Comparison of ENCODE assay signal across 16 cellular contexts in genomic region chr6:33697845-33698244, GRCh38. TPM values are rescaled to one million over a fixed set of nuclear protein-coding genes. Genes with fewer than 3 reads are reported as not detected.
DNase-seq lines count a peak whose midpoint lies in the region; ATAC-seq and TF ChIP-seq lines count a peak whose summit lies in the region.
"Had no signal": no experiment of that assay in that cellular context is flagged by ENCODE, and none has a peak within 500 bp of the region (broad histone marks: within the 10 kb centered on the region; RNA-seq: fewer than 3 reads in every experiment).

No MANE protein-coding gene starts in this region.

- H3K4me3 Mint-ChIP-seq in T-helper 2 cell treated with Interferon-gamma antibody and Interleukin-4, amounts not matched to agents 5 μg/mL and 100 μg/mL, for 36 hours = no peak overlapping the region
- H3K4me3 Mint-ChIP-seq in Caco-2 (ENCODE audit: unreplicated experiment) (no peak overlapping the region), memory B cell (peak overlapping the region; percentile 29)
- no peak overlapping the region for H3K4me3 Mint-ChIP-seq in activated T-helper 1 cell treated with anti-CD3 and anti-CD28 coated beads, Interleukin-12 subunit alpha, Interleukin-12 subunit beta, Interleukin-2, Interleukin-4 antibody, amounts not matched to agents 30 ng/mL and 10 ng/mL and 1 ng/mL, durations not matched to agents 14 hours and 24 hours and 36 hours

- H3K4me3 ChIP-seq in Caco-2 (ENCODE audit: low read depth, low read length) (no peak overlapping the region), MG63 (no peak overlapping the region)
- H3K4me3 ChIP-seq: esophagus muscularis mucosa, thoracic aorta had no signal

- H3K9me3 ChIP-seq in Caco-2 = no peaks in the 10 kb centered on the region
- no peaks in the 10 kb centered on the region for H3K9me3 ChIP-seq in MG63
- H3K9me3 ChIP-seq: esophagus muscularis mucosa, neutrophil, SK-N-SH, thoracic aorta had no signal

- peaks cover 45% of the 10 kb centered on the region for H3K36me3 Mint-ChIP-seq in T-helper 2 cell treated with Interferon-gamma antibody and Interleukin-4, amounts not matched to agents 5 μg/mL and 100 μg/mL, for 36 hours (ENCODE audit: low read depth)
- peaks cover 70% of the 10 kb centered on the region for H3K36me3 Mint-ChIP-seq in Caco-2 (ENCODE audit: insufficient read depth, unreplicated experiment)
- peaks cover 31% of the 10 kb centered on the region for H3K36me3 Mint-ChIP-seq in activated T-helper 1 cell treated with anti-CD3 and anti-CD28 coated beads, Interleukin-12 subunit alpha, Interleukin-12 subunit beta, Interleukin-2, Interleukin-4 antibody, amounts not matched to agents 30 ng/mL and 10 ng/mL and 1 ng/mL, durations not matched to agents 14 hours and 24 hours and 36 hours (ENCODE audit: low read depth)
- no peaks in the 10 kb centered on the region for H3K36me3 Mint-ChIP-seq in memory B cell

- no peaks in the 10 kb centered on the region for H3K27me3 Mint-ChIP-seq in T-helper 2 cell treated with Interferon-gamma antibody and Interleukin-4, amounts not matched to agents 5 μg/mL and 100 μg/mL, for 36 hours (ENCODE audit: low read depth)
- H3K27me3 Mint-ChIP-seq in Caco-2 (ENCODE audit: insufficient read depth, unreplicated experiment) (no peaks in the 10 kb centered on the region), memory B cell (no peaks in the 10 kb centered on the region)
- no peaks in the 10 kb centered on the region for H3K27me3 Mint-ChIP-seq in activated T-helper 1 cell treated with anti-CD3 and anti-CD28 coated beads, Interleukin-12 subunit alpha, Interleukin-12 subunit beta, Interleukin-2, Interleukin-4 antibody, amounts not matched to agents 30 ng/mL and 10 ng/mL and 1 ng/mL, durations not matched to agents 14 hours and 24 hours and 36 hours (ENCODE audit: insufficient read depth)

- H3K4me1 Mint-ChIP-seq in T-helper 2 cell treated with Interferon-gamma antibody and Interleukin-4, amounts not matched to agents 5 μg/mL and 100 μg/mL, for 36 hours (ENCODE audit: low read depth) = peaks cover 56% of the 10 kb centered on the region
- H3K4me1 Mint-ChIP-seq in Caco-2 (ENCODE audit: low read depth, unreplicated experiment) (no peaks in the 10 kb centered on the region), memory B cell (peaks cover 43% of the 10 kb centered on the region)
- H3K4me1 Mint-ChIP-seq in activated T-helper 1 cell treated with anti-CD3 and anti-CD28 coated beads, Interleukin-12 subunit alpha, Interleukin-12 subunit beta, Interleukin-2, Interleukin-4 antibody, amounts not matched to agents 30 ng/mL and 10 ng/mL and 1 ng/mL, durations not matched to agents 14 hours and 24 hours and 36 hours (ENCODE audit: low read depth) = peaks cover 55% of the 10 kb centered on the region

- peak overlapping the region; percentile 92 for H3K27ac Mint-ChIP-seq in T-helper 2 cell treated with Interferon-gamma antibody and Interleukin-4, amounts not matched to agents 5 μg/mL and 100 μg/mL, for 36 hours
- H3K27ac Mint-ChIP-seq in Caco-2 (ENCODE audit: unreplicated experiment) (peak overlapping the region; percentile 32), memory B cell (peak overlapping the region; percentile 89)
- H3K27ac Mint-ChIP-seq in activated T-helper 1 cell treated with anti-CD3 and anti-CD28 coated beads, Interleukin-12 subunit alpha, Interleukin-12 subunit beta, Interleukin-2, Interleukin-4 antibody, amounts not matched to agents 30 ng/mL and 10 ng/mL and 1 ng/mL, durations not matched to agents 14 hours and 24 hours and 36 hours = peak overlapping the region; percentile 92

- H3K4me1 ChIP-seq in Caco-2 = no peaks in the 10 kb centered on the region

- DNase-seq in T-helper 2 cell treated with Interferon-gamma antibody and Interleukin-4, amounts not matched to agents 5 μg/mL and 100 μg/mL, for 36 hours (ENCODE audit: low spot score) = no peak
- DNase-seq in T-helper 2 cell = no peak
- DNase-seq in Caco-2 = no peak
- DNase-seq in activated T-helper 1 cell treated with anti-CD3 and anti-CD28 coated beads, Interleukin-12 subunit alpha, Interleukin-12 subunit beta, Interleukin-2, Interleukin-4 antibody, amounts not matched to agents 30 ng/mL and 10 ng/mL and 1 ng/mL, durations not matched to agents 14 hours and 24 hours and 36 hours (ENCODE audit: low spot score) = no peak
- no peak for DNase-seq in memory B cell (ENCODE audit: low spot score in 2 of 2)
- no peak for DNase-seq in MV-4-11 (lab: John Stamatoyannopoulos, UW)
- no peak for DNase-seq in MG63
- no peak for DNase-seq in C1 segment of cervical spinal cord (lab: John Stamatoyannopoulos, UW)
- DNase-seq: activated CD4-positive, alpha-beta T cell treated with anti-CD3 and anti-CD28 coated beads for 1 hour; activated gamma-delta T cell treated with Interleukin-2 at 50 U/mL for 16 hours; small intestine had no signal

- POLR2A ChIA-PET in Caco-2 (lab: Charles Lee) = interaction anchor here (1.2 kb wide), 1 partner anchor 13 kb away, joined by 5 read pairs; the partner anchor contains the start of gene UQCC2

- BruUV-seq in Caco-2 (replicated peaks; lab: Mats Ljungman, UMichigan) = no TSS peak

- no peak for TF ChIP-seq CTCF in Caco-2 (IDR thresholded peaks at IDR 0.05; ENCODE audit: insufficient read depth in 1 of 2, low read depth in 1 of 2, low read length in 1 of 2, severe bottlenecking in 1 of 2, unreplicated experiment in 1 of 2)

- CTCF ChIA-PET in Caco-2 (lab: Charles Lee) = interaction anchor here (1.5 kb wide), 1 partner anchor 108 kb away, joined by 4 read pairs; no protein-coding TSS in a partner anchor

- intact Hi-C loops in Caco-2 (cut with micrococcal nuclease; ENCODE audit: unreplicated experiment) = no loop called here
- intact Hi-C loops in activated T-helper 1 cell treated with anti-CD3 and anti-CD28 coated beads, Interleukin-12 subunit alpha, Interleukin-12 subunit beta, Interleukin-2, Interleukin-4 antibody, amounts not matched to agents 30 ng/mL and 10 ng/mL and 1 ng/mL, durations not matched to agents 14 hours and 24 hours and 36 hours (cut with micrococcal nuclease) = loop anchor here (10.0 kb wide), 1 partner anchor 243 kb away; the partner anchor contains the start of gene ZBTB9

- ATAC-seq in memory B cell (ENCODE audit: low read depth) = no peak

- peaks cover 11% of the 10 kb centered on the region for H3K36me3 ChIP-seq in Caco-2 (ENCODE audit: control insufficient read depth, insufficient read depth, low read length)
- peaks cover 40% of the 10 kb centered on the region for H3K36me3 ChIP-seq in MG63

- H3K9me3 Mint-ChIP-seq in T-helper 2 cell treated with Interferon-gamma antibody and Interleukin-4, amounts not matched to agents 5 μg/mL and 100 μg/mL, for 36 hours = no peaks in the 10 kb centered on the region
- H3K9me3 Mint-ChIP-seq in Caco-2 (ENCODE audit: unreplicated experiment) (no peaks in the 10 kb centered on the region), memory B cell (no peaks in the 10 kb centered on the region)
- H3K9me3 Mint-ChIP-seq in activated T-helper 1 cell treated with anti-CD3 and anti-CD28 coated beads, Interleukin-12 subunit alpha, Interleukin-12 subunit beta, Interleukin-2, Interleukin-4 antibody, amounts not matched to agents 30 ng/mL and 10 ng/mL and 1 ng/mL, durations not matched to agents 14 hours and 24 hours and 36 hours = no peaks in the 10 kb centered on the region

- H3K27me3 ChIP-seq in Caco-2 (replicated peaks; ENCODE audit: control insufficient read depth, insufficient read depth, low read length) (no peaks in the 10 kb centered on the region), MG63 (no peaks in the 10 kb centered on the region)
- H3K27me3 ChIP-seq: esophagus muscularis mucosa, neutrophil had no signal

RNA-seq across cellular contexts. Expression of gene UQCC2, which starts 13.7 kb away (rescaled TPM):
- total RNA-seq in Caco-2 (2022) = 115 and 122 TPM in 2 replicates
- 123 and 139 TPM in 2 replicates for total RNA-seq in activated T-helper 1 cell treated with anti-CD3 and anti-CD28 coated beads, Interleukin-12 subunit alpha, Interleukin-12 subunit beta, Interleukin-2, Interleukin-4 antibody, amounts not matched to agents 30 ng/mL and 10 ng/mL and 1 ng/mL, durations not matched to agents 14 hours and 24 hours and 36 hours
- 10.8 and 36.4 TPM in 2 replicates for total RNA-seq in MG63 (2014; rRNA removed; shearing (Covaris generic); ENCODE audit: low replicate concordance)

RNA-seq across cellular contexts. Expression of gene IP6K3, which starts 48.9 kb away (rescaled TPM):
- 0.44 and 0.45 TPM in 2 replicates for total RNA-seq in Caco-2 (2022)
- not detected in 2 replicates for total RNA-seq in activated T-helper 1 cell treated with anti-CD3 and anti-CD28 coated beads, Interleukin-12 subunit alpha, Interleukin-12 subunit beta, Interleukin-2, Interleukin-4 antibody, amounts not matched to agents 30 ng/mL and 10 ng/mL and 1 ng/mL, durations not matched to agents 14 hours and 24 hours and 36 hours
- total RNA-seq in MG63 (2014; rRNA removed; shearing (Covaris generic); ENCODE audit: low replicate concordance) = not detected in 2 replicates
- total RNA-seq: HT1080 had no signal

Comparison
In these comparisons a context has a peak if more than half of its experiments do, and no peak if none do; other contexts are left out.
1. H3K27ac Mint-ChIP-seq: peak in every context shown above with its lines; median percentile 92 in T-helper 2 cell treated with Interferon-gamma antibody and Interleukin-4, amounts not matched to agents 5 μg/mL and 100 μg/mL, for 36 hours; 92 in activated T-helper 1 cell treated with anti-CD3 and anti-CD28 coated beads, Interleukin-12 subunit alpha, Interleukin-12 subunit beta, Interleukin-2, Interleukin-4 antibody, amounts not matched to agents 30 ng/mL and 10 ng/mL and 1 ng/mL, durations not matched to agents 14 hours and 24 hours and 36 hours; 89 in memory B cell; 32 in Caco-2.